ENCODE assay signal across 9 cellular contexts in genomic region chrX:150767475-150768131, GRCh38.
DNase-seq lines count a peak whose midpoint lies in the region; ATAC-seq, FAIRE-seq and TF ChIP-seq lines count a peak whose summit lies in the region.
"Had no signal": no experiment of that assay in that cellular context is flagged by ENCODE, and none has a peak within 500 bp of the region (broad histone marks: within the 10 kb centered on the region; RNA-seq: fewer than 3 reads in every experiment).

No MANE protein-coding gene starts in this region.

- H3K36me3 ChIP-seq in RWPE2 (ENCODE audit: low read depth), result no peaks in the 10 kb centered on the region

- H3K4me3 ChIP-seq in RWPE2 (ENCODE audit: severe bottlenecking) (no peak overlapping the region), fibroblast of mammary gland (ENCODE audit: control insufficient read depth, low read depth, low read length) (no peak overlapping the region)

- no peaks in the 10 kb centered on the region for H3K4me1 ChIP-seq in RWPE2 (ENCODE audit: insufficient read depth, poor library complexity, severe bottlenecking)

- intact Hi-C loops in left ventricle myocardium superior (cut with micrococcal nuclease), result no loop called here
- intact Hi-C loops in Right ventricle myocardium inferior (cut with DNase I), result loop anchor here (10.0 kb wide), 1 partner anchor 217 kb away; the partner anchor contains the start of gene HMGB3

- H3K9me3 ChIP-seq in RWPE2 (ENCODE audit: severe bottlenecking), result no peaks in the 10 kb centered on the region

- no peak for FAIRE-seq in urothelium cell line (lab: Jason Lieb, UNC)

- ATAC-seq in left ventricle myocardium superior (peak; percentile 32), Right ventricle myocardium inferior (no peak), RWPE2 (ENCODE audit: low read depth) (peak; percentile 64), HG02763 (IDR thresholded peaks at IDR 0.05; ENCODE audit: unreplicated experiment) (no peak)

- no peak overlapping the region for H3K27ac ChIP-seq in RWPE2 (ENCODE audit: poor library complexity, severe bottlenecking)

- no peak for DNase-seq in left ventricle myocardium superior
- no peak for DNase-seq in Right ventricle myocardium inferior (ENCODE audit: missing footprints)
- no peak for DNase-seq in RWPE2 (ENCODE audit: low spot score)
- DNase-seq in fibroblast of mammary gland (ENCODE audit: low read depth), result peak; percentile 93
- DNase-seq in urothelium cell line (ENCODE audit: low spot score), result peak; percentile 15
- no peak for DNase-seq in GM20000 (ENCODE audit: low spot score)
- no peak for DNase-seq in activated CD4-positive, alpha-beta T cell treated with anti-CD3 and anti-CD28 coated beads, Interleukin-2, amount 50 U/mL, for 1 hour
- DNase-seq: NCI-H1092 treated with DMSO at 0.1 percent for 48 hours had no signal

- no peaks in the 10 kb centered on the region for H3K27me3 ChIP-seq in RWPE2 (ENCODE audit: insufficient read depth, poor library complexity, severe bottlenecking)

- TF ChIP-seq CTCF in RWPE2 (IDR thresholded peaks at IDR 0.05; ENCODE audit: poor library complexity, severe bottlenecking), result no peak
- no peak for TF ChIP-seq CTCF in fibroblast of mammary gland (conservative IDR thresholded peaks at IDR 0.05; ENCODE audit: control insufficient read depth, insufficient read depth, low read depth, low read length)
- no peak for TF ChIP-seq CTCF in GM20000 (IDR thresholded peaks at IDR 0.05; ENCODE audit: extremely low read depth, missing control alignments)

Comparison
In these comparisons a context has a peak if more than half of its experiments do, and no peak if none do; other contexts are left out.
1. ATAC-seq: peak in left ventricle myocardium superior (single experiment) and RWPE2 (single experiment); none in Right ventricle myocardium inferior (single experiment) and HG02763 (single experiment).
2. DNase-seq: peak in fibroblast of mammary gland (single experiment) and urothelium cell line (single experiment); none in left ventricle myocardium superior (single experiment), Right ventricle myocardium inferior (single experiment), RWPE2 (single experiment), GM20000 (single experiment) and activated CD4-positive, alpha-beta T cell treated with anti-CD3 and anti-CD28 coated beads, Interleukin-2, amount 50 U/mL, for 1 hour (single experiment).